In the genomic region with DNA sequence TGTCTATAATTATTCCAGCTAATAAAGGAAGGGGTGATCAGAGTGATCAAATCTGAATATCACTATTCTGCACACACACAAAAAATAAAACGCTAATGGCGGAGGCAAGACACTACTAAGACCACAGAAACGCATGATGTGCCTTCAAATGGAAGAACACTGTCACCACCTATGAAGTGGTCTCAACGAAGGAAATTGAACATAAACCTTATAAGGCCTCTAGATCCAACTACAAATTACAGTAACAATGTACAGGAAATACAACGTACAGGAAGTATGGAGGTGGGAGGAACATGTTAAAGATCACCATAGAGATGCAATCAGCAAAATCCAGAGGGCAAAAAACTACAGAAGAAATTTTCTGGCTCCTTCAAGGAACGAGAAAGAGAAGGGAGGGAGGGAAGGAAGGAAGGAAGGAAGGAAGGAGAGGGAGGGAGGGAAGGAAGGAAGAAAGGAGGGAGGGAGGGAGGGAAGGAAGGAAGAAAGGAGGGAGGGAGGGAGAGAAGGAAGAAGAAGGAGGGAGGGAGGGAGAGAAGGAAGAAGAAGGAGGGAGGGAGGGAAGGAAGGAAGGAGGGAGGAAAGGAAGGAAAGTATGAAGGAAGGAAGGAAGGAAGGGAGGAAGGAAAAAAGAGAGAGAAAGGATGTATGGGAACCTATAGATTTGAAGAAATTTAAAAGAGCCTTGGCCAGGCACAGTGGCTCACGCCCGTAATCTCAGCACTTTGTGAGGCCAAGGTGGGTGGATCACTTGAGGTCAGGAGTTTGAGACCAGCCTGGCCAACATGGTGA, we compare ENCODE assay signal across 21 cellular contexts. TPM values are rescaled to one million over a fixed set of nuclear protein-coding genes. Genes with fewer than 3 reads are reported as not detected.
DNase-seq lines count a peak whose midpoint lies in the region; ATAC-seq and TF ChIP-seq lines count a peak whose summit lies in the region.
"Had no signal": no experiment of that assay in that cellular context is flagged by ENCODE, and none has a peak within 500 bp of the region (broad histone marks: within the 10 kb centered on the region; RNA-seq: fewer than 3 reads in every experiment).

No MANE protein-coding gene starts in this region.

- H3K36me3 Mint-ChIP-seq in T-helper 1 cell treated with Interleukin-12 subunit alpha and Interleukin-12 subunit beta and Interleukin-4 antibody, amounts not matched to agents 30 μg/mL and 1 μg/mL, for 36 hours (ENCODE audit: low read depth): peaks cover 7% of the 10 kb centered on the region
- H3K36me3 Mint-ChIP-seq in GM23338 (ENCODE audit: low read depth) (no peaks in the 10 kb centered on the region), neural crest cell (ENCODE audit: low read depth) (no peaks in the 10 kb centered on the region)
- H3K36me3 Mint-ChIP-seq in activated naive CD8-positive, alpha-beta T cell treated with anti-CD3 and anti-CD28 coated beads, Interleukin-2, amount 50 U/mL, for 24 hours (ENCODE audit: low read depth): no peaks in the 10 kb centered on the region
- H3K36me3 Mint-ChIP-seq: immature natural killer cell had no signal

- peak overlapping the region; percentile 67; the same call in 1 of the 2 replicates for H3K4me3 ChIP-seq in GM23338

- peak overlapping the region; percentile 2 for H3K4me3 Mint-ChIP-seq in T-helper 1 cell treated with Interleukin-12 subunit alpha and Interleukin-12 subunit beta and Interleukin-4 antibody, amounts not matched to agents 30 μg/mL and 1 μg/mL, for 36 hours
- no peak overlapping the region for H3K4me3 Mint-ChIP-seq in GM23338
- peak overlapping the region; percentile 35 for H3K4me3 Mint-ChIP-seq in activated naive CD8-positive, alpha-beta T cell treated with anti-CD3 and anti-CD28 coated beads, Interleukin-2, amount 50 U/mL, for 24 hours
- H3K4me3 Mint-ChIP-seq in neural crest cell: no peak overlapping the region

- no peaks in the 10 kb centered on the region; the same call in 1 of the 2 replicates for H3F3A ChIP-seq in GM23338 (replicated peaks; ENCODE audit: low read depth)

- H3K9me2 ChIP-seq in GM23338 (ENCODE audit: insufficient read depth): no peaks in the 10 kb centered on the region

- no peak overlapping the region for H3K27ac ChIP-seq in GM23338 (ENCODE audit: low read depth)
- H3K27ac ChIP-seq: 22Rv1 had no signal

- peak overlapping the region; percentile 88 for H3K4me2 ChIP-seq in GM23338

- H3K27me3 Mint-ChIP-seq in T-helper 1 cell treated with Interleukin-12 subunit alpha and Interleukin-12 subunit beta and Interleukin-4 antibody, amounts not matched to agents 30 μg/mL and 1 μg/mL, for 36 hours (ENCODE audit: low read depth): peaks cover 6% of the 10 kb centered on the region
- H3K27me3 Mint-ChIP-seq in GM23338 (ENCODE audit: insufficient read depth, low read depth, poor library complexity) (peaks cover 13% of the 10 kb centered on the region), neural crest cell (ENCODE audit: low read depth) (no peaks in the 10 kb centered on the region)
- H3K27me3 Mint-ChIP-seq in activated naive CD8-positive, alpha-beta T cell treated with anti-CD3 and anti-CD28 coated beads, Interleukin-2, amount 50 U/mL, for 24 hours: no peaks in the 10 kb centered on the region

- H3K27ac Mint-ChIP-seq in T-helper 1 cell treated with Interleukin-12 subunit alpha and Interleukin-12 subunit beta and Interleukin-4 antibody, amounts not matched to agents 30 μg/mL and 1 μg/mL, for 36 hours: peak overlapping the region; percentile 84
- H3K27ac Mint-ChIP-seq in GM23338 (no peak overlapping the region), neural crest cell (ENCODE audit: unreplicated experiment) (peak overlapping the region; percentile 2)
- peak overlapping the region; percentile 92 for H3K27ac Mint-ChIP-seq in activated naive CD8-positive, alpha-beta T cell treated with anti-CD3 and anti-CD28 coated beads, Interleukin-2, amount 50 U/mL, for 24 hours

- no peak for DNase-seq in T-helper 1 cell
- DNase-seq in GM23338 (ENCODE audit: low spot score): no peak
- no peak for DNase-seq in activated naive CD8-positive, alpha-beta T cell treated with anti-CD3 and anti-CD28 coated beads, Interleukin-2, amount 50 U/mL, for 24 hours
- DNase-seq in neural crest cell (ENCODE audit: low read depth, low spot score): no peak
- no peak for DNase-seq in NOMO-1 treated with dmso at 0.1 percent for 144 hours (lab: John Stamatoyannopoulos, UW; ENCODE audit: unreplicated experiment)
- DNase-seq in NAMALWA (ENCODE audit: low spot score): no peak
- DNase-seq: activated CD4-positive, CD25-positive, alpha-beta regulatory T cell; BE2C; cerebellar nuclear complex; effector memory CD4-positive, alpha-beta T cell; heart right ventricle; immature natural killer cell; Karpas-422; NCI-H1105; NCI-H2081 treated with DMSO at 0.1 percent for 48 hours; NCI-H510A treated with DMSO at 0.1 percent for 48 hours; stimulated activated CD4-positive, alpha-beta T cell treated with anti-CD3 and anti-CD28 coated beads, Interleukin-2, amount 100 ng/mL, for 24 hours had no signal

- H3K27me3 ChIP-seq in GM23338 (ENCODE audit: insufficient read depth): peaks cover 18% of the 10 kb centered on the region; the same call in 1 of the 2 replicates
- H3K27me3 ChIP-seq: BE2C, heart right ventricle had no signal

- H3K4me1 ChIP-seq in GM23338 (ENCODE audit: insufficient read depth): peaks cover 13% of the 10 kb centered on the region

- no peaks in the 10 kb centered on the region for H4K20me1 ChIP-seq in GM23338 (replicated peaks; ENCODE audit: insufficient read depth)

- H2AFZ ChIP-seq in GM23338: no peak overlapping the region; the same call in 1 of the 2 replicates

- H3K9me3 Mint-ChIP-seq in T-helper 1 cell treated with Interleukin-12 subunit alpha and Interleukin-12 subunit beta and Interleukin-4 antibody, amounts not matched to agents 30 μg/mL and 1 μg/mL, for 36 hours: peaks cover 9% of the 10 kb centered on the region
- H3K9me3 Mint-ChIP-seq in GM23338 (no peaks in the 10 kb centered on the region), neural crest cell (no peaks in the 10 kb centered on the region)
- no peaks in the 10 kb centered on the region for H3K9me3 Mint-ChIP-seq in activated naive CD8-positive, alpha-beta T cell treated with anti-CD3 and anti-CD28 coated beads, Interleukin-2, amount 50 U/mL, for 24 hours
- H3K9me3 Mint-ChIP-seq: immature natural killer cell had no signal

- no peaks in the 10 kb centered on the region for H3K79me2 ChIP-seq in GM23338 (replicated peaks; ENCODE audit: insufficient read depth)

- ATAC-seq in GM23338 (no peak), GM21529 (IDR thresholded peaks at IDR 0.05; ENCODE audit: unreplicated experiment) (no peak)
- peak; percentile 17 for ATAC-seq in activated naive CD8-positive, alpha-beta T cell treated with anti-CD3 and anti-CD28 coated beads, Interleukin-2, amount 50 U/mL, for 24 hours
- ATAC-seq: heart right ventricle, Right ventricle myocardium inferior had no signal

- no peak for TF ChIP-seq CTCF in GM23338 (conservative IDR thresholded peaks at IDR 0.05; ENCODE audit: low read depth in 2 of 2)
- no peak for TF ChIP-seq CTCF in neural crest cell (conservative IDR thresholded peaks at IDR 0.05)

- no peaks in the 10 kb centered on the region for H3K36me3 ChIP-seq in GM23338 (ENCODE audit: insufficient read depth)
- H3K36me3 ChIP-seq: BE2C, heart right ventricle had no signal

- H3K4me1 Mint-ChIP-seq in T-helper 1 cell treated with Interleukin-12 subunit alpha and Interleukin-12 subunit beta and Interleukin-4 antibody, amounts not matched to agents 30 μg/mL and 1 μg/mL, for 36 hours (ENCODE audit: low read depth): peaks cover 30% of the 10 kb centered on the region
- H3K4me1 Mint-ChIP-seq in GM23338: peaks cover 20% of the 10 kb centered on the region
- H3K4me1 Mint-ChIP-seq in activated naive CD8-positive, alpha-beta T cell treated with anti-CD3 and anti-CD28 coated beads, Interleukin-2, amount 50 U/mL, for 24 hours: peaks cover 38% of the 10 kb centered on the region
- H3K4me1 Mint-ChIP-seq in neural crest cell: peaks cover 38% of the 10 kb centered on the region

TF ChIP-seq in GM23338, 12 proteins besides CTCF, POLR2A, EP300 and RAD21 (continues in another document):
- TF ChIP-seq ETS1 (IDR thresholded peaks at IDR 0.05) (no peak), CREB1 (CRISPR knock-in tag; IDR thresholded peaks at IDR 0.05; ENCODE audit: low read depth) (no peak), EZH2phosphoT487 (IDR thresholded peaks at IDR 0.05; ENCODE audit: unreplicated experiment) (no peak), JUNB (IDR thresholded peaks at IDR 0.05; ENCODE audit: unreplicated experiment) (no peak)

RNA-seq across cellular contexts. Expression of gene SGCA, which starts 3.1 kb away (rescaled TPM):
- not detected in 2 replicates for total RNA-seq in GM23338 (2014; rRNA removed; shearing (Covaris generic))
- 0.19 TPM in 1 of 2 replicates, not detected in the other for polyA plus RNA-seq in GM23338 (2016; fragmentation: Nextera tagmentation; extraction: Ambion mirVana)
- not detected in 2 replicates for total RNA-seq in neural crest cell
- polyA plus RNA-seq: immature natural killer cell had no signal

RNA-seq across cellular contexts. Expression of gene PPP1R9B, which starts 12.2 kb away (rescaled TPM):
- total RNA-seq in GM23338 (2014; rRNA removed; shearing (Covaris generic)): 10.1 and 10.5 TPM in 2 replicates
- polyA plus RNA-seq in GM23338 (2016; fragmentation: Nextera tagmentation; extraction: Ambion mirVana): 1.9 and 2.1 TPM in 2 replicates
- total RNA-seq in neural crest cell: 67.1 and 68.8 TPM in 2 replicates

RNA-seq across cellular contexts. Expression of gene SAMD14, which starts 32.7 kb away (rescaled TPM):
- total RNA-seq in GM23338 (2014; rRNA removed; shearing (Covaris generic)): 1.3 and 4.7 TPM in 2 replicates
- polyA plus RNA-seq in GM23338 (2016; fragmentation: Nextera tagmentation; extraction: Ambion mirVana): 0.70 and 0.97 TPM in 2 replicates
- total RNA-seq in neural crest cell: 26.1 and 28.7 TPM in 2 replicates

RNA-seq across cellular contexts. Expression of gene COL1A1, which starts 38.8 kb away (rescaled TPM):
- total RNA-seq in GM23338 (2014; rRNA removed; shearing (Covaris generic)): 27.9 and 34.3 TPM in 2 replicates
- 21.2 and 22.4 TPM in 2 replicates for polyA plus RNA-seq in GM23338 (2016; fragmentation: Nextera tagmentation; extraction: Ambion mirVana)
- 13.3 and 14.8 TPM in 2 replicates for total RNA-seq in neural crest cell
- polyA plus RNA-seq: immature natural killer cell had no signal

Comparison
In these comparisons a context has a peak if more than half of its experiments do, and no peak if none do; other contexts are left out.
1. H3K4me3 Mint-ChIP-seq: peak in T-helper 1 cell treated with Interleukin-12 subunit alpha and Interleukin-12 subunit beta and Interleukin-4 antibody, amounts not matched to agents 30 μg/mL and 1 μg/mL, for 36 hours (single experiment) and activated naive CD8-positive, alpha-beta T cell treated with anti-CD3 and anti-CD28 coated beads, Interleukin-2, amount 50 U/mL, for 24 hours (single experiment); none in GM23338 (single experiment) and neural crest cell (single experiment).